In the genomic region with DNA sequence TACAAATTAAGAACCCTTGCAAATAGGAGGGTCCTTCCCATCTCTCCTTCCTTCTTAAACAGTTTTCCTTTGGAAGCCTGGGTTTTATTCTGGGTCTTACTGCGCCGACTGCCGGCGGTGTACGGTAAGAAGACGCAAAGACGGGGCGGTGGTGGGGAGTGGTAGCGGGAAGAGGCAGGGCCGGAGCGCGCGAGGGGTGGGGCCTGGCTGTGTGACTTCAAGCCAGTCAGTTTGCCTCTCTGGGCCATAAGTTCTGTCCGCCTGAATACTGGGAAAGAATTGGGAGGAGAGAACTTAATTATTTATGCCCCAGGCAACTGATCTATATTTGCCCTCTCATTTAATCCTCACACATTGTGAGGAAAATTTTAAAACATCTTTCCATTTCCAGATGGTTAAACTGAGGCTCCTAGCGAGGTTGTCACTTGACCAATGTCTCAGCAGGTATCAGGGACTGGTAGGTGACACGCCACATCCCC, we compare ENCODE assay signal across 8 cellular contexts. TPM values are rescaled to one million over a fixed set of nuclear protein-coding genes. Genes with fewer than 3 reads are reported as not detected.
A peak's percentile ranks its signal among the peaks of the same experiment; 100 is the strongest.
DNase-seq lines count a peak whose midpoint lies in the region; FAIRE-seq and TF ChIP-seq lines count a peak whose summit lies in the region.

No MANE protein-coding gene starts in this region.

- peak overlapping the region; percentile 39 for H3K4me3 ChIP-seq in H7 (ENCODE audit: insufficient read depth, low read depth, low read length)
- peak overlapping the region; percentile 57 to 58 for H3K4me3 ChIP-seq in ascending aorta
- peak overlapping the region; percentile 19 for H3K4me3 ChIP-seq in rectal smooth muscle tissue (ENCODE audit: low read length)

- TF ChIP-seq CTCF in ascending aorta (IDR thresholded peaks at IDR 0.05) = peak; percentile 50 to 61 (median 56)

- H3K27me3 ChIP-seq in H7 (ENCODE audit: control insufficient read depth, insufficient read depth, low read length) (no peaks in the 10 kb centered on the region), ascending aorta (no peaks in the 10 kb centered on the region), rectal smooth muscle tissue (ENCODE audit: control insufficient read depth, insufficient read depth, low read length) (peaks cover 3% of the 10 kb centered on the region)

- H3K9ac ChIP-seq in rectal smooth muscle tissue (ENCODE audit: low read length) = no peak overlapping the region

- DNase-seq in DMS 273 treated with DMSO at 0.1 percent for 48 hours (lab: John Stamatoyannopoulos, UW) (peak; percentile 55), H7 (peak; percentile 82), NCI-H1092 treated with DMSO at 0.1 percent for 48 hours (lab: John Stamatoyannopoulos, UW) (peak; percentile 85), T-helper 1 cell (peak; percentile 58 to 76 (median 68)), ascending aorta (ENCODE audit: low spot score in 2 of 2) (peak; percentile 48 to 89), hepatic stellate cell (ENCODE audit: low spot score) (peak; percentile 71), H54 (ENCODE audit: insufficient read length, low spot score) (no peak)

- H3K4me1 ChIP-seq in ascending aorta (no peaks in the 10 kb centered on the region), rectal smooth muscle tissue (ENCODE audit: control insufficient read depth, insufficient read depth, low read length) (no peaks in the 10 kb centered on the region)

- intact Hi-C loops in ascending aorta (cut with DNase I) = loop anchor here (1.0 to 10.0 kb wide), 5 partner anchors 21 to 1198 kb away; a partner anchor contains a TSS

- H3K27ac ChIP-seq in ascending aorta (peak overlapping the region; percentile 80 to 81), rectal smooth muscle tissue (ENCODE audit: low read depth, low read length) (peak overlapping the region; percentile 72)

- FAIRE-seq in H54 (lab: Jason Lieb, UNC) = no peak

- no peaks in the 10 kb centered on the region for H3K36me3 ChIP-seq in H7 (replicated peaks; ENCODE audit: control insufficient read depth, insufficient read depth, low read length)
- no peaks in the 10 kb centered on the region for H3K36me3 ChIP-seq in ascending aorta
- H3K36me3 ChIP-seq in rectal smooth muscle tissue (ENCODE audit: control insufficient read depth, insufficient read depth, low read length) = no peaks in the 10 kb centered on the region

- H3K9me3 ChIP-seq in ascending aorta = no peaks in the 10 kb centered on the region

- no peak for TF ChIP-seq POLR2A in H54 (IDR thresholded peaks at IDR 0.05; ENCODE audit: low read depth, low read length)

RNA-seq across cellular contexts. Expression of a gene that starts 0.7 kb away (rescaled TPM):
- 4.1 and 7.3 TPM in 2 replicates for total RNA-seq in H7 (2014; rRNA removed; shearing (Covaris generic))
- total RNA-seq in ascending aorta = 5.0 TPM

RNA-seq across cellular contexts. Expression of a gene that starts 11.0 kb away (rescaled TPM):
- 7.6 and 11.2 TPM in 2 replicates for total RNA-seq in H7 (2014; rRNA removed; shearing (Covaris generic))
- 42.3 TPM for total RNA-seq in ascending aorta

RNA-seq across cellular contexts. Expression of a gene that starts 44.6 kb away (rescaled TPM):
- total RNA-seq in H7 (2014; rRNA removed; shearing (Covaris generic)) = 3.4 and 3.6 TPM in 2 replicates
- total RNA-seq in ascending aorta = 2.1 TPM
